Comparison of ENCODE assay signal across 8 cellular contexts in genomic region chr2:177262137-177262536, GRCh38. TPM values are rescaled to one million over a fixed set of nuclear protein-coding genes. Genes with fewer than 3 reads are reported as not detected.
DNase-seq lines count a peak whose midpoint lies in the region; ATAC-seq and TF ChIP-seq lines count a peak whose summit lies in the region.

No MANE protein-coding gene starts in this region.

- no peak overlapping the region for H3K14ac ChIP-seq in H9 (ENCODE audit: insufficient read depth, low read length)

- WGBS in H9 (ENCODE audit: extremely low coverage, insufficient read length, low lambda C conversion rate) = no CpG with 5 or more reads among the region's 1 CpG
- WGBS in esophagus, 2 donors = 3 to 5% methylated on average over 1 of the region's 1 CpG

- no peak overlapping the region for H4K5ac ChIP-seq in H9 (ENCODE audit: insufficient read length, low read depth, low read length)

- H2BK120ac ChIP-seq in H9 (ENCODE audit: low read depth, low read length, poor library complexity, severe bottlenecking) = no peak overlapping the region

- H3K9ac ChIP-seq in H9 (ENCODE audit: extremely low read depth, insufficient read length, low read length) = no peak overlapping the region

- DNase-seq in H9 (no peak), SJSA1 (ENCODE audit: low read depth in 1 of 2, low spot score in 2 of 2) (peak in 1 of 2 experiments; percentile 23), gastrocnemius medialis (no peak), NCI-H187 (lab: John Stamatoyannopoulos, UW) (no peak), NCI-H446 treated with DMSO at 0.1 percent for 48 hours (lab: John Stamatoyannopoulos, UW) (no peak)

- no peak overlapping the region for H3T11ph ChIP-seq in H9 (ENCODE audit: low read length)

- H3K23ac ChIP-seq in H9 (ENCODE audit: insufficient read length, low read depth, low read length) = no peak overlapping the region

- H3K4ac ChIP-seq in H9 (ENCODE audit: low read depth, low read length) = no peak overlapping the region

- peak overlapping the region; percentile 76 to 90 for H3K4me3 Mint-ChIP-seq in H9

- H4K8ac ChIP-seq in H9 (replicated peaks; ENCODE audit: insufficient read length, low read depth, low read length) = no peak overlapping the region

- H2AK5ac ChIP-seq in H9 (ENCODE audit: insufficient read length, low read length) = no peak overlapping the region

- H3K27me3 ChIP-seq in H9 (ENCODE audit: insufficient read depth, low read length) = no peaks in the 10 kb centered on the region
- no peaks in the 10 kb centered on the region for H3K27me3 ChIP-seq in SJSA1 (replicated peaks)
- no peaks in the 10 kb centered on the region for H3K27me3 ChIP-seq in esophagus (ENCODE audit: control insufficient read depth in 1 of 2, insufficient read depth in 2 of 2, low read length in 2 of 2)
- H3K27me3 ChIP-seq in gastrocnemius medialis = no peaks in the 10 kb centered on the region

- no peak overlapping the region for H3K27ac Mint-ChIP-seq in H9

- H3K4me3 ChIP-seq in SJSA1 = peak overlapping the region; percentile 98
- H3K4me3 ChIP-seq in esophagus (ENCODE audit: low read depth in 1 of 2, low read length in 2 of 2) = peak overlapping the region; percentile 39 to 81
- H3K4me3 ChIP-seq in gastrocnemius medialis = peak overlapping the region; percentile 73 to 99 (median 90)

- no peaks in the 10 kb centered on the region for H3K79me1 ChIP-seq in H9 (ENCODE audit: insufficient read depth, low read depth, low read length, poor library complexity, severe bottlenecking)

- ATAC-seq in gastrocnemius medialis (no peak), GM21447 (IDR thresholded peaks at IDR 0.05; ENCODE audit: unreplicated experiment) (no peak), GM21786 (IDR thresholded peaks at IDR 0.05; ENCODE audit: unreplicated experiment) (no peak)

- peaks cover 36% of the 10 kb centered on the region; the same call in 1 of the 2 replicates for H3K79me2 ChIP-seq in H9 (ENCODE audit: insufficient read depth, low read length)

- no peak overlapping the region for H3K56ac ChIP-seq in H9 (ENCODE audit: insufficient read length, low read depth, low read length)

- peaks cover 3% of the 10 kb centered on the region; the same call in 1 of the 2 replicates for H3K4me1 ChIP-seq in H9 (ENCODE audit: insufficient read depth, low read length)
- peaks cover 44% of the 10 kb centered on the region for H3K4me1 ChIP-seq in SJSA1 (replicated peaks)
- H3K4me1 ChIP-seq in esophagus (ENCODE audit: control insufficient read depth in 2 of 2, insufficient read depth in 2 of 2, low read length in 1 of 2) = peaks cover 2 to 3% of the 10 kb centered on the region in 2 donors
- H3K4me1 ChIP-seq in gastrocnemius medialis = peaks cover 67 to 69% of the 10 kb centered on the region in 2 donors

- no peak for TF ChIP-seq POLR2A in gastrocnemius medialis (IDR thresholded peaks at IDR 0.05)

- intact Hi-C loops in gastrocnemius medialis (cut with DNase I; ENCODE audit: low total_unique reads) = loop anchor here (5.0 to 10.0 kb wide), 2 partner anchors 133 to 155 kb away; partner anchors contain the start of gene AGPS

- H3K36me3 ChIP-seq in SJSA1 (peaks cover 55% of the 10 kb centered on the region), esophagus (ENCODE audit: control insufficient read depth in 2 of 2, insufficient read depth in 2 of 2, low read length in 1 of 2) (no peaks in the 10 kb centered on the region), gastrocnemius medialis (no peaks in the 10 kb centered on the region)

- H3K27ac ChIP-seq in H9 (ENCODE audit: insufficient read length, low read depth, low read length) = no peak overlapping the region
- peak overlapping the region; percentile 98 for H3K27ac ChIP-seq in SJSA1
- peak overlapping the region in 1 of 2 donors; percentile 83 for H3K27ac ChIP-seq in esophagus (ENCODE audit: low read depth in 2 of 2, low read length in 1 of 2)
- peak overlapping the region; percentile 99 to 100 (median 100) for H3K27ac ChIP-seq in gastrocnemius medialis

- no peak overlapping the region for H4K91ac ChIP-seq in H9 (ENCODE audit: insufficient read length, low read depth, low read length)

- no peak overlapping the region for H2BK5ac ChIP-seq in H9 (ENCODE audit: insufficient read length, low read length)

- H3K36me3 Mint-ChIP-seq in H9 (ENCODE audit: insufficient read depth in 1 of 3, low read depth in 3 of 3) = peaks cover 16 to 24% (median 21%) of the 10 kb centered on the region in 3 experiments

- H3K4me1 Mint-ChIP-seq in H9 = peaks cover 39 to 42% of the 10 kb centered on the region in 2 experiments

- H4K20me1 ChIP-seq in H9 (ENCODE audit: control insufficient read depth, insufficient read depth, insufficient read length) = no peaks in the 10 kb centered on the region

- H3K9me3 ChIP-seq in H9 (ENCODE audit: control insufficient read depth, low read depth, low read length) (peaks cover 5% of the 10 kb centered on the region), SJSA1 (replicated peaks) (no peaks in the 10 kb centered on the region), esophagus (ENCODE audit: control insufficient read depth in 2 of 2, insufficient read depth in 1 of 2, low read depth in 1 of 2, low read length in 1 of 2) (no peaks in the 10 kb centered on the region), gastrocnemius medialis (no peaks in the 10 kb centered on the region)

- H3K4me2 ChIP-seq in H9 (ENCODE audit: insufficient read depth, insufficient read length, low read length) = no peak overlapping the region

- H3K9me3 Mint-ChIP-seq in H9 = peaks cover 19 to 22% of the 10 kb centered on the region in 2 experiments

- no peak overlapping the region for H2BK20ac ChIP-seq in H9 (ENCODE audit: low read depth, low read length, poor library complexity, severe bottlenecking)

- no peak overlapping the region for H2BK12ac ChIP-seq in H9 (ENCODE audit: insufficient read length, low read depth, low read length)

- no peak overlapping the region for H3K18ac ChIP-seq in H9 (ENCODE audit: insufficient read length, low read depth, low read length)

- H3K27me3 Mint-ChIP-seq in H9 (ENCODE audit: low read depth) = no peaks in the 10 kb centered on the region

- H3K23me2 ChIP-seq in H9 (ENCODE audit: insufficient read length, low read depth, low read length, poor library complexity, severe bottlenecking) = no peaks in the 10 kb centered on the region

- no peak for TF ChIP-seq CTCF in H9 (conservative IDR thresholded peaks at IDR 0.05)
- TF ChIP-seq CTCF in gastrocnemius medialis (IDR thresholded peaks at IDR 0.05 in 4 of 5, conservative IDR thresholded peaks at IDR 0.05 in 1 of 5) = no peak

- H2AFZ ChIP-seq in H9 (ENCODE audit: low read length) = no peak overlapping the region

- no peak overlapping the region for H2BK15ac ChIP-seq in H9 (ENCODE audit: low read depth, low read length)

- in situ Hi-C loops in gastrocnemius medialis (cut with MboI; ENCODE audit: low sequenced_read_pairs in 4 of 4) = loop anchor here in 3 of 4 donors (5.0 to 10.0 kb wide), 3 partner anchors 47 to 97 kb away; partner anchors contain the start of gene HNRNPA3 (in 3 of the 3)

RNA-seq across cellular contexts. Expression of gene NFE2L2, which starts 2.4 kb away (rescaled TPM):
- total RNA-seq in H9 (2021) (40.6 and 42.5 TPM in 2 replicates), gastrocnemius medialis (10 to 100 TPM; 33.0 to 93.3 (median 59.1) TPM)
- total RNA-seq in SJSA1 (2014; rRNA removed; shearing (Covaris generic)) = 65.8 and 119 TPM in 2 replicates
- polyA plus RNA-seq in esophagus = 100 to 1,000 TPM in 1 of 2 donors, 10 to 100 TPM in 1; 91.9 to 155 TPM

RNA-seq across cellular contexts. Expression of gene HNRNPA3, which starts 49.5 kb away (rescaled TPM):
- 405 and 419 TPM in 2 replicates for total RNA-seq in H9 (2021)
- 48.1 and 73.1 TPM in 2 replicates for total RNA-seq in SJSA1 (2014; rRNA removed; shearing (Covaris generic))
- 100 to 1,000 TPM; 202 to 240 TPM for polyA plus RNA-seq in esophagus
- 10 to 100 TPM; 16.1 to 32.2 (median 22.4) TPM for total RNA-seq in gastrocnemius medialis
